Comparison of ENCODE assay signal across 1 cellular context in genomic region chr1:67141827-67142226, GRCh38.
TF ChIP-seq lines count a peak whose summit lies in the region.
"Not testable (repeated sequence)": the region's sequence is repeated elsewhere in the genome, so short reads cannot be mapped to it uniquely, and the experiment has no call there.

No MANE protein-coding gene starts in this region.

TF ChIP-seq in K562, 482 proteins besides CTCF, POLR2A, EP300 and RAD21:
- peak; percentile 65 for TF ChIP-seq MTA2 (IDR thresholded peaks at IDR 0.05; ENCODE audit: low read depth)
- peak; percentile 60 for TF ChIP-seq TEAD4 (IDR thresholded peaks at IDR 0.05; ENCODE audit: low read length)
- TF ChIP-seq TEAD4 (CRISPR knock-in tag; IDR thresholded peaks at IDR 0.05; ENCODE audit: borderline replicate concordance); FOXM1 (CRISPR knock-in tag; IDR thresholded peaks at IDR 0.05; ENCODE audit: low read depth): not testable (repeated sequence)
- 0 out of 4 replicates have a peak, but pooled peaks of 1 of the 2 experiments have one; percentile 12 for TF ChIP-seq MAZ (CRISPR knock-in tag; conservative IDR thresholded peaks at IDR 0.05 in 1 of 2, IDR thresholded peaks at IDR 0.05 in 1 of 2)
- peak; percentile 88 for TF ChIP-seq GATA2 (CRISPR knock-in tag; IDR thresholded peaks at IDR 0.05)
- TF ChIP-seq CBFA2T2 (conservative IDR thresholded peaks at IDR 0.05) = peak; percentile 77
- peak; percentile 34 for TF ChIP-seq NFIC (IDR thresholded peaks at IDR 0.05)
- TF ChIP-seq PKNOX1 (IDR thresholded peaks at IDR 0.05) = 0 out of 2 replicates have a peak, but pooled peaks have one; percentile 5
- TF ChIP-seq PML (IDR thresholded peaks at IDR 0.05; ENCODE audit: low read length) = peak; percentile 39; the same call in 1 of the 2 replicates
- 0 out of 2 replicates have a peak, but pooled peaks have one; percentile 62 for TF ChIP-seq ATF6 (CRISPR knock-in tag; IDR thresholded peaks at IDR 0.05)
- TF ChIP-seq TAL1 (IDR thresholded peaks at IDR 0.05) = peak; percentile 79
- peak; percentile 88 for TF ChIP-seq TCF3 (CRISPR knock-in tag; IDR thresholded peaks at IDR 0.05)
- TF ChIP-seq MNT (conservative IDR thresholded peaks at IDR 0.05) = 0 out of 4 replicates have a peak, but pooled peaks of 1 of the 2 experiments have one; percentile 15
- TF ChIP-seq CBFA2T3 (IDR thresholded peaks at IDR 0.05) = peak; percentile 83
- TF ChIP-seq FOXM1 (IDR thresholded peaks at IDR 0.05; ENCODE audit: low read depth) = peak; percentile 51; the same call in 1 of the 2 replicates
- TF ChIP-seq MEIS2 (IDR thresholded peaks at IDR 0.05; ENCODE audit: partially characterized antibody) = peak; percentile 32
- peak; percentile 78 for TF ChIP-seq DPF2 (IDR thresholded peaks at IDR 0.05)
- peak; percentile 89 for TF ChIP-seq ARID1B (IDR thresholded peaks at IDR 0.05)
- TF ChIP-seq HMBOX1 (IDR thresholded peaks at IDR 0.05) = peak; percentile 89
- peak; percentile 77 for TF ChIP-seq SMARCE1 (IDR thresholded peaks at IDR 0.05)
- peak; percentile 78 for TF ChIP-seq LEF1 (IDR thresholded peaks at IDR 0.05)
- TF ChIP-seq KLF16 (IDR thresholded peaks at IDR 0.05) = 0 out of 2 replicates have a peak, but pooled peaks have one; percentile 5
- TF ChIP-seq CXXC5 (CRISPR knock-in tag; IDR thresholded peaks at IDR 0.05) = peak; percentile 16; the same call in 1 of the 2 replicates
- peak; percentile 47 for TF ChIP-seq HDAC3 (IDR thresholded peaks at IDR 0.05; ENCODE audit: borderline replicate concordance, partially characterized antibody)
- 0 out of 2 replicates have a peak, but pooled peaks have one; percentile 17 for TF ChIP-seq ZBTB2 (IDR thresholded peaks at IDR 0.05)
- TF ChIP-seq SMARCA4 (IDR thresholded peaks at IDR 0.05) = peak; percentile 87
- peak in 1 of 2 experiments; percentile 29; a peak in 1 of 4 replicates for TF ChIP-seq TRIM24 (IDR thresholded peaks at IDR 0.05)
- peak; percentile 73 for TF ChIP-seq NCOR1 (IDR thresholded peaks at IDR 0.05)
